ENCODE assay signal across 25 cellular contexts in the genomic region with DNA sequence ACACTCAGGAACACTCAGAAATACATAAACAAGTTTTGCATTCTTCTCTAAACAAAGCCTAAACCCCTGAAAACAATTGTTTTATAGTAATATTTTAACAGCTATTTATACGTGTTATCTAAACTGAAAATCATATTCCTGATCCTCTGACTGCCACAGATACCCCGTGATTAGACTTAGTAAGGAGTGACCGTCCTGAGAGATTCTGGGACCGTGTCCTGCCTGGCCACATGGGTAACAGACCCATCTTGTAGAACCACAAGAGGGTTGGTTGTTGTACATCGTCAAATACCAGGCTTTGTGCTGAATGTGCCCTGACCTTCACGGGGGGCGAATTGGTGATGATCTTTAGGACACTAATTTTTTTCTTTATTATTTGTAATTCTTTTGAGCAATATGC.
A peak's percentile ranks its signal among the peaks of the same experiment; 100 is the strongest.
DNase-seq lines count a peak whose midpoint lies in the region; ATAC-seq and TF ChIP-seq lines count a peak whose summit lies in the region.
"Had no signal": no experiment of that assay in that cellular context is flagged by ENCODE, and none has a peak within 500 bp of the region (broad histone marks: within the 10 kb centered on the region; RNA-seq: fewer than 3 reads in every experiment).

No MANE protein-coding gene starts in this region.

- TF ChIP-seq RAD21 in SK-N-SH (IDR thresholded peaks at IDR 0.05; ENCODE audit: low read length): no peak

- no peak for ATAC-seq in gastroesophageal sphincter
- ATAC-seq: GM23338 had no signal

- no peak overlapping the region for H2AFZ ChIP-seq in GM23248
- no peak overlapping the region for H2AFZ ChIP-seq in SK-N-SH (ENCODE audit: low read depth)
- H2AFZ ChIP-seq: GM23338 had no signal

- H3K27me3 ChIP-seq in GM23248 (replicated peaks; ENCODE audit: insufficient read depth) (no peaks in the 10 kb centered on the region), SK-N-SH (ENCODE audit: insufficient read depth) (no peaks in the 10 kb centered on the region), gastroesophageal sphincter (no peaks in the 10 kb centered on the region), skeletal muscle satellite cell (ENCODE audit: control insufficient read depth, insufficient read depth, low read length) (no peaks in the 10 kb centered on the region), colonic mucosa (no peaks in the 10 kb centered on the region)
- H3K27me3 ChIP-seq in CD8-positive, alpha-beta memory T cell (ENCODE audit: insufficient read depth, low read length, poor library complexity, severe bottlenecking): no peaks in the 10 kb centered on the region
- H3K27me3 ChIP-seq: spleen had no signal

- peak overlapping the region; percentile 78 for H3K9ac ChIP-seq in GM23248
- peak overlapping the region; percentile 72 for H3K9ac ChIP-seq in SK-N-SH
- peak overlapping the region; percentile 49 for H3K9ac ChIP-seq in skeletal muscle satellite cell (ENCODE audit: low read depth, low read length)
- H3K9ac ChIP-seq in colonic mucosa (ENCODE audit: low read depth in 2 of 2, low read length in 2 of 2): no peak overlapping the region

- H3K27ac ChIP-seq in GM23248 (peak overlapping the region; percentile 97), SK-N-SH (ENCODE audit: low read depth in 2 of 2, low read length in 1 of 2) (peak overlapping the region; percentile 87 to 98), gastroesophageal sphincter (peak overlapping the region in 3 of 4 donors; percentile 48 to 74 (median 54)), colonic mucosa (no peak overlapping the region)
- no peak overlapping the region for H3K27ac ChIP-seq in CD8-positive, alpha-beta memory T cell (ENCODE audit: low read depth, low read length)
- H3K27ac ChIP-seq: spleen, thoracic aorta had no signal

- H3K4me1 ChIP-seq in GM23248 (ENCODE audit: insufficient read depth): peaks cover 37% of the 10 kb centered on the region
- peaks cover 15 to 27% of the 10 kb centered on the region in 2 experiments for H3K4me1 ChIP-seq in SK-N-SH (ENCODE audit: control insufficient read depth in 1 of 2, insufficient read depth in 2 of 2, low read depth in 1 of 2, low read length in 1 of 2)
- peaks cover 0 to 25% (median 15%) of the 10 kb centered on the region in 3 donors for H3K4me1 ChIP-seq in gastroesophageal sphincter
- H3K4me1 ChIP-seq in skeletal muscle satellite cell (ENCODE audit: control insufficient read depth, insufficient read depth, low read length): peaks cover 32% of the 10 kb centered on the region
- H3K4me1 ChIP-seq in CD8-positive, alpha-beta memory T cell (ENCODE audit: insufficient read depth, low read length): peaks cover 7% of the 10 kb centered on the region
- H3K4me1 ChIP-seq in colonic mucosa: no peaks in the 10 kb centered on the region

- H3K36me3 Mint-ChIP-seq in CD8-positive, alpha-beta memory T cell: peaks cover 10 to 45% (median 17%) of the 10 kb centered on the region in 3 donors

- H3K9me3 ChIP-seq in GM23248 (ENCODE audit: low read depth) (no peaks in the 10 kb centered on the region), SK-N-SH (no peaks in the 10 kb centered on the region), gastroesophageal sphincter (no peaks in the 10 kb centered on the region), skeletal muscle satellite cell (replicated peaks; ENCODE audit: low read length) (no peaks in the 10 kb centered on the region), colonic mucosa (no peaks in the 10 kb centered on the region)
- no peaks in the 10 kb centered on the region for H3K9me3 ChIP-seq in CD8-positive, alpha-beta memory T cell (ENCODE audit: low read length)
- H3K9me3 ChIP-seq: spleen, thoracic aorta had no signal

- intact Hi-C loops in colonic mucosa (cut with DNase I): no loop called here

- TF ChIP-seq CTCF in SK-N-SH (IDR thresholded peaks at IDR 0.05) (no peak), gastroesophageal sphincter (IDR thresholded peaks at IDR 0.05) (no peak), colonic mucosa (IDR thresholded peaks at IDR 0.05) (no peak)

- no peaks in the 10 kb centered on the region for H3K9me2 ChIP-seq in GM23248 (ENCODE audit: insufficient read depth)
- no peaks in the 10 kb centered on the region for H3K9me2 ChIP-seq in SK-N-SH

- in situ Hi-C loops in GM23248 (cut with MboI): no loop called here

- CTCF ChIA-PET in SK-N-SH (lab: Yijun Ruan, JAX): interaction anchor here (0.6 to 1.9 kb wide), 9 partner anchors 9 to 1082 kb away, joined by 3 to 9 read pairs (median 4); no protein-coding TSS in a partner anchor
- CTCF ChIA-PET in CD8-positive, alpha-beta memory T cell (lab: Charles Lee): interaction anchor here (0.6 kb wide), 1 partner anchor 1140 kb away, joined by 3 read pairs; no protein-coding TSS in a partner anchor

- H3K4me3 ChIP-seq in GM23248 (peak overlapping the region; percentile 50), SK-N-SH (ENCODE audit: low read depth in 2 of 2, low read length in 1 of 2) (peak overlapping the region in 1 of 2 experiments; percentile 32; a peak in 1 of 4 replicates), gastroesophageal sphincter (no peak overlapping the region), skeletal muscle satellite cell (ENCODE audit: low read length) (no peak overlapping the region), colonic mucosa (no peak overlapping the region)
- no peak overlapping the region for H3K4me3 ChIP-seq in CD8-positive, alpha-beta memory T cell (ENCODE audit: low read length)
- H3K4me3 ChIP-seq: GM23338, spleen, thoracic aorta had no signal

- WGBS in GM23248 (ENCODE audit: low coverage in 1 of 2, low lambda C conversion rate in 2 of 2, missing lambda C conversion rate in 2 of 2), 2 experiments: 92 to 93% methylated on average over 7 of the region's 7 CpGs
- 57% methylated on average over 7 of the region's 7 CpGs for WGBS in SK-N-SH (ENCODE audit: low lambda C conversion rate)
- 51 to 70% methylated on average over 6 to 7 of the region's 7 CpGs for WGBS in gastroesophageal sphincter (ENCODE audit: low coverage in 1 of 2), 2 donors

- no peak for TF ChIP-seq POLR2A in gastroesophageal sphincter (IDR thresholded peaks at IDR 0.05)

- 0 out of 2 replicates have a peak, but pooled peaks cover 29% of the 10 kb centered on the region for H3K79me2 ChIP-seq in GM23248 (ENCODE audit: insufficient read depth)
- peaks cover 21% of the 10 kb centered on the region for H3K79me2 ChIP-seq in SK-N-SH (ENCODE audit: insufficient read depth)

- no peaks in the 10 kb centered on the region for H3K9me3 Mint-ChIP-seq in CD8-positive, alpha-beta memory T cell
- H3K9me3 Mint-ChIP-seq: GM23338; memory B cell; natural killer cell treated with Interleukin-12 subunit alpha and Interleukin-12 subunit beta and Interleukin-15 and Interleukin-18, amount 100 ng/mL, for 72 hours had no signal

- DNase-seq in GM23248: no peak
- DNase-seq in SK-N-SH: peak; percentile 33
- no peak for DNase-seq in CD8-positive, alpha-beta memory T cell
- DNase-seq in colonic mucosa: no peak
- no peak for DNase-seq in NCI-H1048 (lab: John Stamatoyannopoulos, UW)
- no peak for DNase-seq in T-helper 9 cell
- DNase-seq: activated CD8-positive, alpha-beta T cell treated with anti-CD3 and anti-CD28 coated beads for 36 hours; activated naive CD4-positive, alpha-beta T cell treated with anti-CD3 and anti-CD28 coated beads, Interleukin-2, amount 50 U/mL, for 16 hours; activated T-cell treated with anti-CD3 and anti-CD28 coated beads, Interleukin-2, amount 50 U/mL, for 1 hour; AML-193; Calu3; hippocampal formation; Kasumi-1; kidney; NCI-H2107; NCI-H510A; spleen; T-helper 1 cell had no signal

- no peaks in the 10 kb centered on the region for H4K20me1 ChIP-seq in GM23248 (ENCODE audit: insufficient read depth)
- H4K20me1 ChIP-seq in SK-N-SH (ENCODE audit: insufficient read depth): no peaks in the 10 kb centered on the region

- H3K4me2 ChIP-seq in GM23248 (ENCODE audit: unreplicated experiment) (peak overlapping the region; percentile 70), SK-N-SH (peak overlapping the region; percentile 76), skeletal muscle satellite cell (ENCODE audit: low read length) (no peak overlapping the region)
- H3K4me2 ChIP-seq: GM23338 had no signal

- peaks cover 44% of the 10 kb centered on the region for H3F3A ChIP-seq in GM23248 (ENCODE audit: insufficient read depth)
- H3F3A ChIP-seq in SK-N-SH (replicated peaks; ENCODE audit: insufficient read depth): peaks cover 49% of the 10 kb centered on the region

- H3K4me3 Mint-ChIP-seq in CD8-positive, alpha-beta memory T cell: no peak overlapping the region
- H3K4me3 Mint-ChIP-seq: activated CD8-positive, alpha-beta T cell treated with anti-CD3 and anti-CD28 coated beads for 36 hours; GM23338; memory B cell had no signal

- H3K36me3 ChIP-seq in GM23248 (ENCODE audit: low read depth) (no peaks in the 10 kb centered on the region), SK-N-SH (replicated peaks in 1 of 2; ENCODE audit: control insufficient read depth in 1 of 2, insufficient read depth in 2 of 2, low read length in 1 of 2) (peaks cover 3 to 18% of the 10 kb centered on the region in 2 experiments), gastroesophageal sphincter (peaks cover 0 to 7% of the 10 kb centered on the region in 2 donors), skeletal muscle satellite cell (ENCODE audit: insufficient read depth, low read length) (peaks cover 3% of the 10 kb centered on the region), colonic mucosa (no peaks in the 10 kb centered on the region)
- H3K36me3 ChIP-seq in CD8-positive, alpha-beta memory T cell (ENCODE audit: insufficient read depth, low read length): peaks cover 4% of the 10 kb centered on the region
- H3K36me3 ChIP-seq: thoracic aorta had no signal

- H3K27me3 Mint-ChIP-seq in CD8-positive, alpha-beta memory T cell: no peaks in the 10 kb centered on the region
- H3K27me3 Mint-ChIP-seq: activated CD8-positive, alpha-beta T cell treated with anti-CD3 and anti-CD28 coated beads for 36 hours; memory B cell; natural killer cell treated with Interleukin-12 subunit alpha and Interleukin-12 subunit beta and Interleukin-15 and Interleukin-18, amount 100 ng/mL, for 72 hours; progenitor cell of endocrine pancreas had no signal

- H3K4me1 Mint-ChIP-seq in CD8-positive, alpha-beta memory T cell: peaks cover 29 to 40% (median 31%) of the 10 kb centered on the region in 3 donors

- POLR2A ChIA-PET in SK-N-SH (lab: Yijun Ruan, JAX): no interaction called here
- POLR2A ChIA-PET in CD8-positive, alpha-beta memory T cell (lab: Charles Lee): no interaction called here

- H3K27ac Mint-ChIP-seq in CD8-positive, alpha-beta memory T cell: peak overlapping the region in 1 of 8 donors; percentile 52
- H3K27ac Mint-ChIP-seq: activated CD8-positive, alpha-beta T cell treated with anti-CD3 and anti-CD28 coated beads for 36 hours had no signal

- TF ChIP-seq EP300 in SK-N-SH (IDR thresholded peaks at IDR 0.05; ENCODE audit: borderline replicate concordance in 1 of 2, low read depth in 1 of 2, low read length in 1 of 2) (no peak), gastroesophageal sphincter (IDR thresholded peaks at IDR 0.05) (no peak)

TF ChIP-seq in SK-N-SH, 30 proteins besides CTCF, POLR2A, EP300 and RAD21:
- TF ChIP-seq NFIC (IDR thresholded peaks at IDR 0.05; ENCODE audit: borderline replicate concordance) (no peak), GATA2 (CRISPR knock-in tag; IDR thresholded peaks at IDR 0.05) (peak; percentile 8; the same call in 1 of the 2 replicates), RFX5 (IDR thresholded peaks at IDR 0.05; ENCODE audit: low read length) (no peak)

Comparison
In these comparisons a context has a peak if more than half of its experiments do, and no peak if none do; other contexts are left out.
1. H3K27ac ChIP-seq: peak in GM23248 (single experiment), SK-N-SH (2 of 2) and gastroesophageal sphincter (3 of 4); none in CD8-positive, alpha-beta memory T cell (single experiment) and colonic mucosa (single experiment).
2. H3K9ac ChIP-seq: peak in GM23248 (single experiment), SK-N-SH (single experiment) and skeletal muscle satellite cell (single experiment); none in colonic mucosa (0 of 2).